Comparison of ENCODE assay signal across 8 cellular contexts in genomic region chr5:115246361-115246991, GRCh38. TPM values are rescaled to one million over a fixed set of nuclear protein-coding genes. Genes with fewer than 3 reads are reported as not detected.
DNase-seq lines count a peak whose midpoint lies in the region; ATAC-seq and TF ChIP-seq lines count a peak whose summit lies in the region.

No MANE protein-coding gene starts in this region.

- peaks cover 12% of the 10 kb centered on the region for H3K36me3 Mint-ChIP-seq in activated T-cell treated with anti-CD3 and anti-CD28 coated beads, Interleukin-2, amount 50 U/mL, for 4 hours (ENCODE audit: insufficient read depth)

- no peaks in the 10 kb centered on the region for H3K27me3 Mint-ChIP-seq in activated T-cell treated with anti-CD3 and anti-CD28 coated beads, Interleukin-2, amount 50 U/mL, for 4 hours (ENCODE audit: low read depth)

- peaks cover 0 to 26% (median 8%) of the 10 kb centered on the region in 4 donors for H3K4me1 ChIP-seq in transverse colon

- H3K9me3 Mint-ChIP-seq in activated T-cell treated with anti-CD3 and anti-CD28 coated beads, Interleukin-2, amount 50 U/mL, for 4 hours, result no peaks in the 10 kb centered on the region

- H3K4me1 Mint-ChIP-seq in activated T-cell treated with anti-CD3 and anti-CD28 coated beads, Interleukin-2, amount 50 U/mL, for 4 hours (ENCODE audit: low read depth), result peaks cover 26% of the 10 kb centered on the region

- H3K4me3 ChIP-seq in HFF-Myc (replicated peaks; ENCODE audit: low read depth, low read length) (no peak overlapping the region), transverse colon (no peak overlapping the region)

- H3K27ac ChIP-seq in transverse colon, result no peak overlapping the region

- WGBS in transverse colon (ENCODE audit: low coverage in 1 of 2), 2 donors, result 25 to 33% methylated on average over 3 of the region's 3 CpGs

- H3K4me3 Mint-ChIP-seq in activated T-cell treated with anti-CD3 and anti-CD28 coated beads, Interleukin-2, amount 50 U/mL, for 4 hours, result no peak overlapping the region

- no peak for DNase-seq in activated T-cell treated with anti-CD3 and anti-CD28 coated beads, Interleukin-2, amount 50 U/mL, for 4 hours
- DNase-seq in activated T-cell treated with anti-CD3 and anti-CD28 coated beads for 4 hours (no peak), HFF-Myc (ENCODE audit: extremely low read depth, low read depth) (no peak), NCI-H1694 treated with DMSO at 0.1 percent for 48 hours (lab: John Stamatoyannopoulos, UW) (peak; percentile 56), amniotic stem cell (lab: John Stamatoyannopoulos, UW) (peak; percentile 10), inferior parietal cortex (ENCODE audit: extremely low spot score) (peak; percentile 76), transverse colon (no peak)
- DNase-seq in stimulated activated CD8-positive, alpha-beta memory T cell treated with anti-CD3 and anti-CD28 coated beads, Interleukin-4, amount 100 ng/mL, for 48 hours, result no peak

- intact Hi-C loops in transverse colon (cut with DNase I; ENCODE audit: low total_unique reads), result loop anchor here (10.0 kb wide), 2 partner anchors 72 to 1632 kb away; no protein-coding TSS in a partner anchor

- in situ Hi-C loops in transverse colon (cut with MboI; ENCODE audit: low pct_ligation_motif_present in 1 of 4, low pct_unique_long_range_greater_than_20kb in 1 of 4, low sequenced_read_pairs in 3 of 4), result loop anchor here in 3 of 4 donors (10.0 to 25.0 kb wide), 2 partner anchors 152 to 159 kb away; no protein-coding TSS in a partner anchor

- TF ChIP-seq CTCF in HFF-Myc (IDR thresholded peaks at IDR 0.05; ENCODE audit: low read depth, low read length, missing control alignments), result peak; percentile 37
- peak; percentile 68 to 75 (median 71) for TF ChIP-seq CTCF in transverse colon (IDR thresholded peaks at IDR 0.05)

- H3K9me3 ChIP-seq in transverse colon, result no peaks in the 10 kb centered on the region

- H3K27me3 ChIP-seq in transverse colon, result no peaks in the 10 kb centered on the region

- TF ChIP-seq EP300 in transverse colon (IDR thresholded peaks at IDR 0.05; ENCODE audit: low read depth), result no peak

- H3K36me3 ChIP-seq in transverse colon, result peaks cover 0 to 5% (median 0%) of the 10 kb centered on the region in 4 donors

- no peak for TF ChIP-seq POLR2A in transverse colon (IDR thresholded peaks at IDR 0.05)

- peak; percentile 28 to 62 for ATAC-seq in activated T-cell treated with anti-CD3 and anti-CD28 coated beads, Interleukin-2, amount 50 U/mL, for 4 hours

RNA-seq across cellular contexts. Expression of gene PGGT1B, which starts 16.2 kb away (rescaled TPM):
- 10 to 100 TPM; 48.1 to 49.2 (median 49.2) TPM for total RNA-seq in activated T-cell treated with anti-CD3 and anti-CD28 coated beads, Interleukin-2, amount 50 U/mL, for 4 hours
- total RNA-seq in transverse colon, result 10 to 100 TPM in 2 of 4 donors, 1 to 10 TPM in 2; 3.4 to 26.4 (median 12.8) TPM

RNA-seq across cellular contexts. Expression of gene CCDC112, which starts 50.0 kb away (rescaled TPM):
- 1 to 10 TPM in 2 of 3 donors, under 1 TPM in 1; 0.84 to 1.3 (median 1.0) TPM for total RNA-seq in activated T-cell treated with anti-CD3 and anti-CD28 coated beads, Interleukin-2, amount 50 U/mL, for 4 hours
- total RNA-seq in transverse colon, result 10 to 100 TPM; 15.7 to 22.4 (median 20.5) TPM

Comparison
In these comparisons a context has a peak if more than half of its experiments do, and no peak if none do; other contexts are left out.
1. DNase-seq: peak in NCI-H1694 treated with DMSO at 0.1 percent for 48 hours (single experiment), amniotic stem cell (single experiment) and inferior parietal cortex (single experiment); none in activated T-cell treated with anti-CD3 and anti-CD28 coated beads, Interleukin-2, amount 50 U/mL, for 4 hours (single experiment), activated T-cell treated with anti-CD3 and anti-CD28 coated beads for 4 hours (single experiment), HFF-Myc (single experiment), transverse colon (single experiment) and stimulated activated CD8-positive, alpha-beta memory T cell treated with anti-CD3 and anti-CD28 coated beads, Interleukin-4, amount 100 ng/mL, for 48 hours (single experiment).
2. RNA of gene CCDC112, which starts 50.0 kb away (total RNA-seq): 15.7 to 22.4 TPM in transverse colon; 0.84 to 1.3 TPM in activated T-cell treated with anti-CD3 and anti-CD28 coated beads, Interleukin-2, amount 50 U/mL, for 4 hours; every median in the first group is over 4 times any median in the second.